In genomic region chr13:33723772-33724435, GRCh38 we compare ENCODE assay signal across 8 cellular contexts.
DNase-seq lines count a peak whose midpoint lies in the region; ATAC-seq and TF ChIP-seq lines count a peak whose summit lies in the region.

No MANE protein-coding gene starts in this region.

- H3K9ac ChIP-seq in MM.1S (ENCODE audit: low read length): no peak overlapping the region

- no peaks in the 10 kb centered on the region for H3K9me2 ChIP-seq in MM.1S (replicated peaks; ENCODE audit: insufficient read depth, low read length)

- H3K36me3 ChIP-seq in HAP-1 (replicated peaks) (no peaks in the 10 kb centered on the region), MM.1S (replicated peaks; ENCODE audit: insufficient read depth, low read length) (no peaks in the 10 kb centered on the region), tibial artery (no peaks in the 10 kb centered on the region)

- no peaks in the 10 kb centered on the region for H3K27me3 ChIP-seq in HAP-1 (ENCODE audit: low read depth)
- no peaks in the 10 kb centered on the region for H3K27me3 ChIP-seq in MM.1S (replicated peaks; ENCODE audit: insufficient read depth, low read length)
- H3K27me3 ChIP-seq in foreskin keratinocyte: no peaks in the 10 kb centered on the region
- H3K27me3 ChIP-seq in tibial artery: no peaks in the 10 kb centered on the region

- peaks cover 15% of the 10 kb centered on the region for H3F3A ChIP-seq in MM.1S (ENCODE audit: insufficient read depth, low read length)

- no peak overlapping the region for H2AFZ ChIP-seq in MM.1S (ENCODE audit: low read length)

- peak; percentile 95 for ATAC-seq in foreskin keratinocyte

- H3K79me2 ChIP-seq in MM.1S (ENCODE audit: low read length): no peaks in the 10 kb centered on the region

- H3K4me2 ChIP-seq in MM.1S (ENCODE audit: low read depth, low read length): peak overlapping the region; percentile 47; the same call in 1 of the 2 replicates

- no peak overlapping the region for H3K4me3 ChIP-seq in HAP-1
- 0 out of 2 replicates have a peak overlapping the region, but pooled peaks have one; percentile 12 for H3K4me3 ChIP-seq in MM.1S (ENCODE audit: low read length)
- no peak overlapping the region for H3K4me3 ChIP-seq in tibial artery

- intact Hi-C loops in tibial artery (cut with DNase I; ENCODE audit: low total_unique reads): loop anchor here (10.0 kb wide), 2 partner anchors 179 to 1139 kb away; partner anchors contain the start of gene PDS5B

- peak; percentile 51 for TF ChIP-seq CTCF in MM.1S (IDR thresholded peaks at IDR 0.05; ENCODE audit: low read length)
- peak; percentile 93 for TF ChIP-seq CTCF in foreskin keratinocyte (conservative IDR thresholded peaks at IDR 0.05)
- peak; percentile 64 to 70 for TF ChIP-seq CTCF in tibial artery (IDR thresholded peaks at IDR 0.05)

- H3K27ac ChIP-seq in MM.1S (ENCODE audit: low read length) (peak overlapping the region; percentile 49; the same call in 1 of the 2 replicates), foreskin keratinocyte (no peak overlapping the region), tibial artery (peak overlapping the region; percentile 47 to 62)

- H3K9me3 ChIP-seq in HAP-1: no peaks in the 10 kb centered on the region
- no peaks in the 10 kb centered on the region for H3K9me3 ChIP-seq in MM.1S (replicated peaks; ENCODE audit: insufficient read depth, low read length)
- H3K9me3 ChIP-seq in tibial artery: no peaks in the 10 kb centered on the region

- DNase-seq in GM04503 (ENCODE audit: low read depth) (peak; percentile 22), HAP-1 (ENCODE audit: low spot score in 2 of 2) (peak; percentile 78 to 79), MM.1S (peak; percentile 74), SHP77 treated with DMSO at 0.1 percent for 48 hours (lab: John Stamatoyannopoulos, UW) (peak; percentile 82), foreskin keratinocyte (peak; percentile 46 to 78), nucleus accumbens (lab: John Stamatoyannopoulos, UW) (peak in 54 of 56 donors; percentile 4 to 89 (median 58)), tibial artery (peak; percentile 82 to 84)
- peak; percentile 34 for DNase-seq in activated effector memory CD4-positive, alpha-beta T cell treated with Interleukin-2 at 50 U/mL for 16 hours

- H3K4me1 ChIP-seq in HAP-1: peaks cover 2% of the 10 kb centered on the region; the same call in 1 of the 2 replicates
- H3K4me1 ChIP-seq in MM.1S (ENCODE audit: low read length): peaks cover 29% of the 10 kb centered on the region
- peaks cover 19% of the 10 kb centered on the region for H3K4me1 ChIP-seq in foreskin keratinocyte
- peaks cover 0 to 25% (median 15%) of the 10 kb centered on the region in 4 donors for H3K4me1 ChIP-seq in tibial artery

- no peaks in the 10 kb centered on the region for H4K20me1 ChIP-seq in MM.1S (ENCODE audit: insufficient read depth, low read length)

- in situ Hi-C loops in HAP-1 (cut with MboI; ENCODE audit: low sequenced_read_pairs): loop anchor here (25.0 kb wide), 2 partner anchors 512 to 1137 kb away; partner anchors contain the start of gene PDS5B

Comparison
In these comparisons a context has a peak if more than half of its experiments do, and no peak if none do; other contexts are left out.
1. DNase-seq: peak in every context shown above with its lines; median percentile 83 in tibial artery; 82 in SHP77 treated with DMSO at 0.1 percent for 48 hours; 78 in HAP-1; 74 in MM.1S; 62 in foreskin keratinocyte; 58 in nucleus accumbens; 34 in activated effector memory CD4-positive, alpha-beta T cell treated with Interleukin-2 at 50 U/mL for 16 hours; 22 in GM04503.